25 cellular contexts compared by ENCODE assay signal in genomic region chr20:19568128-19568527, GRCh38.
DNase-seq lines count a peak whose midpoint lies in the region; ATAC-seq, FAIRE-seq and TF ChIP-seq lines count a peak whose summit lies in the region.
"Had no signal": no experiment of that assay in that cellular context is flagged by ENCODE, and none has a peak within 500 bp of the region (broad histone marks: within the 10 kb centered on the region; RNA-seq: fewer than 3 reads in every experiment).

No MANE protein-coding gene starts in this region.

- TF ChIP-seq CTCF in HepG2 (CRISPR knock-in tag; IDR thresholded peaks at IDR 0.05) (no peak), right lobe of liver (IDR thresholded peaks at IDR 0.05) (no peak), Loucy (conservative IDR thresholded peaks at IDR 0.05; ENCODE audit: low read length) (no peak), foreskin keratinocyte (conservative IDR thresholded peaks at IDR 0.05) (no peak)

- TF ChIP-seq POLR2A in HepG2 (IDR thresholded peaks at IDR 0.05; ENCODE audit: insufficient read depth in 1 of 2, low read depth in 2 of 2, low read length in 2 of 2) (no peak), right lobe of liver (IDR thresholded peaks at IDR 0.05) (no peak)

- H3K9ac ChIP-seq in HepG2 (ENCODE audit: insufficient read depth, low read depth, low read length): no peak overlapping the region
- no peak overlapping the region for H3K9ac ChIP-seq in Loucy (ENCODE audit: low read depth, low read length, poor library complexity, severe bottlenecking)
- H3K9ac ChIP-seq: BLaER1 had no signal

- H2AFZ ChIP-seq in HepG2 (ENCODE audit: low read length): no peak overlapping the region
- no peak overlapping the region for H2AFZ ChIP-seq in Loucy (ENCODE audit: low read length)

- CTCF ChIA-PET in HepG2 (lab: Yijun Ruan, JAX; ENCODE audit: low intra/inter-chr PET ratio, low total read pairs): no interaction called here

- H3K4me2 ChIP-seq in HepG2 (ENCODE audit: low read depth, low read length) (no peak overlapping the region), Loucy (ENCODE audit: low read depth, low read length, poor library complexity, severe bottlenecking) (peak overlapping the region; percentile 49)
- H3K4me2 ChIP-seq: BLaER1 had no signal

- no peak for DNase-seq in HepG2 (ENCODE audit: low spot score)
- no peak for DNase-seq in right lobe of liver
- no peak for DNase-seq in medulla oblongata (ENCODE audit: extremely low spot score)
- no peak for DNase-seq in foreskin keratinocyte
- DNase-seq: 8988T; ACHN; BE2C; C1 segment of cervical spinal cord; CD4-positive, alpha-beta memory T cell; CD4-positive, CD25-positive, alpha-beta regulatory T cell; CD8-positive, alpha-beta memory T cell; COR-L47; DMS 273 treated with DMSO at 0.1 percent for 48 hours; DMS153; DMS53; DMS79; DND-41; EL; GDM1 had no signal

- H3K27ac ChIP-seq in HepG2 (ENCODE audit: extremely low read length, insufficient read depth, low read length) (no peak overlapping the region), right lobe of liver (no peak overlapping the region), foreskin keratinocyte (no peak overlapping the region)
- H3K27ac ChIP-seq: BLaER1 had no signal

- in situ Hi-C loops in HepG2 (cut with HindIII; ENCODE audit: extremely low pct_ligation_motif_present, low pct_unique_long_range_greater_than_20kb): no loop called here

- WGBS in HepG2 (ENCODE audit: low lambda C conversion rate): under 1% methylated on average over 2 of the region's 2 CpGs
- 28% methylated on average over 2 of the region's 2 CpGs for WGBS in right lobe of liver (ENCODE audit: insufficient coverage, low coverage, low lambda C conversion rate, missing lambda C conversion rate)

- no TSS peak for BruUV-seq in HepG2 (replicated peaks; lab: Mats Ljungman, UMichigan)

- no peak for FAIRE-seq in HepG2 (lab: Jason Lieb, UNC)
- FAIRE-seq: A204.1, GM12878, GM12892, GM18507 had no signal

- H3K4me3 ChIP-seq in HepG2 (replicated peaks in 1 of 3; ENCODE audit: insufficient read depth in 1 of 3, low read depth in 2 of 3, low read length in 3 of 3): no peak overlapping the region
- H3K4me3 ChIP-seq in right lobe of liver: no peak overlapping the region
- no peak overlapping the region for H3K4me3 ChIP-seq in Loucy (ENCODE audit: low read length, poor library complexity, severe bottlenecking)
- H3K4me3 ChIP-seq: BLaER1, GM12878 had no signal

- H3F3A ChIP-seq in Loucy (ENCODE audit: low read depth): peaks cover 7% of the 10 kb centered on the region

- peaks cover 18% of the 10 kb centered on the region for H3K9me3 ChIP-seq in HepG2 (ENCODE audit: low read length)
- H3K9me3 ChIP-seq in right lobe of liver: no peaks in the 10 kb centered on the region
- H3K9me3 ChIP-seq in Loucy (ENCODE audit: insufficient read depth, low read depth, low read length): peaks cover 10% of the 10 kb centered on the region; the same call in 1 of the 2 replicates
- H3K9me3 ChIP-seq: BE2C had no signal

- H3K79me2 ChIP-seq in HepG2 (ENCODE audit: insufficient read depth, low read length) (no peaks in the 10 kb centered on the region), Loucy (ENCODE audit: insufficient read depth, low read length) (no peaks in the 10 kb centered on the region)

- TF ChIP-seq EP300 in HepG2 (IDR thresholded peaks at IDR 0.05; ENCODE audit: low read depth in 2 of 2, low read length in 2 of 2) (no peak), HepG2 (CRISPR knock-in tag; IDR thresholded peaks at IDR 0.05; ENCODE audit: borderline replicate concordance) (no peak)

- intact Hi-C loops in HepG2 (cut with micrococcal nuclease; ENCODE audit: unreplicated experiment): no loop called here
- intact Hi-C loops in right lobe of liver (cut with DNase I): no loop called here

- POLR2A ChIA-PET in HepG2 (lab: Yijun Ruan, JAX): no interaction called here

- no peak for TF ChIP-seq RAD21 in HepG2 (CRISPR knock-in tag; IDR thresholded peaks at IDR 0.05)

- ATAC-seq in HepG2: no peak
- no peak for ATAC-seq in right lobe of liver
- ATAC-seq in foreskin keratinocyte: no peak
- ATAC-seq: GM12878 had no signal

- H3K36me3 ChIP-seq in HepG2 (replicated peaks in 1 of 2; ENCODE audit: control insufficient read depth in 1 of 2, insufficient read depth in 2 of 2, low read length in 2 of 2): no peaks in the 10 kb centered on the region
- H3K36me3 ChIP-seq in right lobe of liver: no peaks in the 10 kb centered on the region
- no peaks in the 10 kb centered on the region for H3K36me3 ChIP-seq in Loucy (ENCODE audit: insufficient read depth, low read length)
- H3K36me3 ChIP-seq: BE2C, BLaER1 had no signal

- H3K4me1 ChIP-seq in HepG2 (ENCODE audit: insufficient read depth, low read length) (no peaks in the 10 kb centered on the region), right lobe of liver (no peaks in the 10 kb centered on the region), Loucy (ENCODE audit: insufficient read depth, low read length, poor library complexity, severe bottlenecking) (peaks cover 88% of the 10 kb centered on the region), foreskin keratinocyte (no peaks in the 10 kb centered on the region)
- H3K4me1 ChIP-seq: BE2C had no signal

- no peaks in the 10 kb centered on the region for H4K20me1 ChIP-seq in HepG2 (ENCODE audit: insufficient read depth, low read length)
- H4K20me1 ChIP-seq in Loucy (ENCODE audit: insufficient read depth, low read length, poor library complexity, severe bottlenecking): no peaks in the 10 kb centered on the region
- H4K20me1 ChIP-seq: BLaER1 had no signal

- H3K27me3 ChIP-seq in HepG2 (ENCODE audit: control insufficient read depth in 1 of 2, insufficient read depth in 2 of 2, low read length in 2 of 2): no peaks in the 10 kb centered on the region; a peak in 1 of 5 replicates
- H3K27me3 ChIP-seq in right lobe of liver: no peaks in the 10 kb centered on the region
- no peaks in the 10 kb centered on the region for H3K27me3 ChIP-seq in Loucy (ENCODE audit: insufficient read depth, low read length, poor library complexity, severe bottlenecking)
- peaks cover 2% of the 10 kb centered on the region for H3K27me3 ChIP-seq in foreskin keratinocyte
- H3K27me3 ChIP-seq: BE2C, BLaER1 had no signal

- H3K9me2 ChIP-seq in Loucy (replicated peaks; ENCODE audit: low read depth, low read length): no peaks in the 10 kb centered on the region

TF ChIP-seq in HepG2, 621 proteins besides CTCF, POLR2A, EP300 and RAD21:
- TF ChIP-seq SYNCRIP (IDR thresholded peaks at IDR 0.05; ENCODE audit: insufficient read depth, low read depth, low read length): no peak
- TF ChIP-seq CEBPB (IDR thresholded peaks at IDR 0.05; ENCODE audit: borderline replicate concordance, low read depth, low read length): peak; percentile 57; the same call in 1 of the 2 replicates
- TF ChIP-seq NFYC (CRISPR knock-in tag; IDR thresholded peaks at IDR 0.05): no peak
- peak; percentile 58 for TF ChIP-seq ATF7 (IDR thresholded peaks at IDR 0.05)
- TF ChIP-seq ATF7 (CRISPR knock-in tag; IDR thresholded peaks at IDR 0.05): no peak
- no peak for TF ChIP-seq ARNT2 (CRISPR knock-in tag; IDR thresholded peaks at IDR 0.05; ENCODE audit: low read depth)
- TF ChIP-seq ZNF468 (CRISPR knock-in tag; IDR thresholded peaks at IDR 0.05): no peak
